Comparison of ENCODE assay signal across 30 cellular contexts in the genomic region with DNA sequence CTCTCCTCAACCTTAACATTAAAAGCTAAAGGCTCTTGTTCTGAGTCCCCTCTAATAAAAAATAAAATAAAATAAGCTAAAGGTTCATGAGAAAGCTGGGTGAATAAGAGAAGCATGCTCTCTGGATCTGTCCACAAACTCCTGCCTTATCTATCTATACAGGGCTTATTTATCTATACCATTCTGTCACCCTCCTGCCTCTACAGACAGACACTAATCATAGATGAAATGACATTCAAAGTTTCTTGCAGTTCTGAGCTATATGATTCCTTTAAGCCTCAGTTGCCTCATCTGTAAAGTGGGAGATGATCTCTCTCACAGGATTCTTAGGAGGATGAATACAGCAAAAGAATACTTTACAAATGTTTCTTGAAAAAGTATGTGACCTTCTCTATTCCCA.
"Had no signal": no experiment of that assay in that cellular context is flagged by ENCODE, and none has a peak within 500 bp of the region (broad histone marks: within the 10 kb centered on the region; RNA-seq: fewer than 3 reads in every experiment).

No MANE protein-coding gene starts in this region.

- H3K4me3 Mint-ChIP-seq: endodermal cell; mesothelial cell of epicardium; nephron; neural progenitor cell; stimulated activated effector memory CD8-positive, alpha-beta T cell treated with anti-CD3 and anti-CD28 coated beads, Interleukin-12 subunit alpha, Interleukin-12 subunit beta, amount 100 ng/mL, for 72 hours had no signal

- H2AFZ ChIP-seq: neural progenitor cell had no signal

- H3K27me3 ChIP-seq: dorsolateral prefrontal cortex, esophagus muscularis mucosa, foreskin keratinocyte, gastroesophageal sphincter, heart right ventricle, left lung, neural progenitor cell, right atrium auricular region, sigmoid colon, stomach, thyroid gland, vagina had no signal

- FAIRE-seq: islet of Langerhans had no signal

- H3K9ac ChIP-seq: neural progenitor cell had no signal

- DNase-seq: dorsolateral prefrontal cortex; effector CD4-positive, alpha-beta T cell; endodermal cell; foreskin keratinocyte; glutamatergic neuron; heart right ventricle; hippocampal formation; left cardiac atrium; left lung; mesenchymal stem cell; naive thymus-derived CD4-positive, alpha-beta T cell; nucleus accumbens; sigmoid colon; stimulated activated CD4-positive, alpha-beta T cell treated with anti-CD3 and anti-CD28 coated beads, Interleukin-2, amount 100 ng/mL, for 24 hours; stimulated activated CD4-positive, alpha-beta T cell treated with anti-CD3 and anti-CD28 coated beads, Interleukin-4, amount 100 ng/mL, for 24 hours; stimulated activated naive CD4-positive, alpha-beta T cell treated with Interleukin-2 at 50 U/mL for 16 hours; stomach; thyroid gland; trophoblast cell had no signal

- H3K27ac Mint-ChIP-seq: endodermal cell; mesothelial cell of epicardium; naive thymus-derived CD4-positive, alpha-beta T cell; nephron; neural progenitor cell; stimulated activated effector memory CD8-positive, alpha-beta T cell treated with anti-CD3 and anti-CD28 coated beads, Interleukin-12 subunit alpha, Interleukin-12 subunit beta, amount 100 ng/mL, for 72 hours had no signal

- H3K4me1 ChIP-seq: foreskin keratinocyte, neural progenitor cell, prostate gland had no signal

- H3K4me2 ChIP-seq: neural progenitor cell had no signal

- H3K27me3 Mint-ChIP-seq: naive thymus-derived CD4-positive, alpha-beta T cell had no signal

- H3K36me3 Mint-ChIP-seq: mesothelial cell of epicardium; naive thymus-derived CD4-positive, alpha-beta T cell; neural progenitor cell had no signal

- ATAC-seq: foreskin keratinocyte; gastroesophageal sphincter; heart right ventricle; left cardiac atrium; left lung; naive thymus-derived CD4-positive, alpha-beta T cell; stimulated activated effector memory CD8-positive, alpha-beta T cell treated with anti-CD3 and anti-CD28 coated beads, Interleukin-12 subunit alpha, Interleukin-12 subunit beta, amount 100 ng/mL, for 72 hours had no signal

- H3K36me3 ChIP-seq: esophagus muscularis mucosa, gastroesophageal sphincter, heart right ventricle, left lung, neural progenitor cell, prostate gland, right atrium auricular region, sigmoid colon, stomach, thyroid gland, vagina had no signal

- H3K27ac ChIP-seq: dorsolateral prefrontal cortex, epithelial cell of prostate, esophagus muscularis mucosa, foreskin keratinocyte, gastroesophageal sphincter, heart right ventricle, left lung, neural progenitor cell, prostate gland, right atrium auricular region, sigmoid colon, stomach, thyroid gland, vagina had no signal

- H3K9me3 Mint-ChIP-seq: naive thymus-derived CD4-positive, alpha-beta T cell; nephron; neural progenitor cell; stimulated activated effector memory CD8-positive, alpha-beta T cell treated with anti-CD3 and anti-CD28 coated beads, Interleukin-12 subunit alpha, Interleukin-12 subunit beta, amount 100 ng/mL, for 72 hours had no signal

- H3K9me3 ChIP-seq: esophagus muscularis mucosa, gastroesophageal sphincter, heart right ventricle, left lung, prostate gland, right atrium auricular region, sigmoid colon, stomach, thyroid gland, vagina had no signal

- H3K4me3 ChIP-seq: dorsolateral prefrontal cortex, esophagus muscularis mucosa, gastroesophageal sphincter, heart right ventricle, left lung, neural progenitor cell, prostate gland, right atrium auricular region, sigmoid colon, stomach, thyroid gland, vagina had no signal
